25 cellular contexts compared by ENCODE assay signal in the genomic region with DNA sequence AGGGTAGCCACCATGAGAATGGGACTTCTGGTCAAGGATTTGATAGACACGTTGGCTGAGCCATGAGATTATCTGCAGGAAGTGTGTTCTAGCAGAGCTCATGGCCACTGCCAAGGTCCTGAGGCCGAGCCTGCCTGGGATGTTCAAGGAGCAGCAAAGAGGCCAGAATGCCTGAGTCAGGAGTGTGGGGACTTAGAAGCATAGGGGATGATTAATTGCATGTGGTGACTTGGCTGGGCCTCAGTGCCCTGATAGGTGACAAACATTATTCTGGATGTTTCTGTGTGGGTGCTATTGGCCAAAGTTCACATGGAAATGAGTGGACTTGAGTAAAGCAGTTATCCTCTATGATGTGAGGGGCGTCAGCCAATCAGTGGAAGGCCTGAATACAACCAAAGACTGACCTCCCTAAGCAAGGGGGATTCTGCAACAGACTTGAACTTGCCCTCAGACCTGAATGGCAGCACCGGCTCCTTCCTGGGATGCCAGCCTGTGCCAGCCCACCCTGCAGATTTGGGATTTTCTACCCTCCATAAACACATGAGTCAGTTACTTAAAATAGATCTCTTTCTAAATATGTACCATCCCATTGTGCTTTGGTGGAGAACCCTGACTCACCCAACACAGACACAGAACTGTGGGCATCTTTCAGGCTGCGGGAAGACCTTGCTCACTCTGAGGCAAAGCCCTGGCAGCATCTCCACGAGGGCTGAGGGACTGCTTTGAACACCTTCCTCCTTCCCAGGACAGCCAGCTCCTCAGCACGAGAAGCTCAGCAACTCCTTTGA.
DNase-seq lines count a peak whose midpoint lies in the region; ATAC-seq and TF ChIP-seq lines count a peak whose summit lies in the region.
"Had no signal": no experiment of that assay in that cellular context is flagged by ENCODE, and none has a peak within 500 bp of the region (broad histone marks: within the 10 kb centered on the region; RNA-seq: fewer than 3 reads in every experiment).

No MANE protein-coding gene starts in this region.

- POLR2A ChIA-PET in CD8-positive, alpha-beta T cell (lab: Charles Lee) = no interaction called here

- peaks cover 9% of the 10 kb centered on the region for H3K9me3 Mint-ChIP-seq in T-helper 2 cell treated with Interferon-gamma antibody and Interleukin-4, amounts not matched to agents 5 μg/mL and 100 μg/mL, for 36 hours
- H3K9me3 Mint-ChIP-seq in CD8-positive, alpha-beta T cell = no peaks in the 10 kb centered on the region
- H3K9me3 Mint-ChIP-seq: type B pancreatic cell had no signal

- peaks cover 17% of the 10 kb centered on the region for H3K36me3 Mint-ChIP-seq in T-helper 2 cell treated with Interferon-gamma antibody and Interleukin-4, amounts not matched to agents 5 μg/mL and 100 μg/mL, for 36 hours (ENCODE audit: low read depth)
- no peaks in the 10 kb centered on the region for H3K36me3 Mint-ChIP-seq in CD8-positive, alpha-beta T cell
- H3K36me3 Mint-ChIP-seq: type B pancreatic cell had no signal

- no peak for TF ChIP-seq CTCF in CD8-positive, alpha-beta T cell (IDR thresholded peaks at IDR 0.05)
- TF ChIP-seq CTCF in brain microvascular endothelial cell (IDR thresholded peaks at IDR 0.05; ENCODE audit: low read depth, low read length, missing control alignments) = no peak

- no peak overlapping the region for H3K4me3 Mint-ChIP-seq in T-helper 2 cell treated with Interferon-gamma antibody and Interleukin-4, amounts not matched to agents 5 μg/mL and 100 μg/mL, for 36 hours
- no peak overlapping the region for H3K4me3 Mint-ChIP-seq in CD8-positive, alpha-beta T cell
- H3K4me3 Mint-ChIP-seq: type B pancreatic cell had no signal

- H3K9me3 ChIP-seq in CD8-positive, alpha-beta T cell (ENCODE audit: low read length) = no peaks in the 10 kb centered on the region
- H3K9me3 ChIP-seq: body of pancreas, neutrophil, prostate gland had no signal

- DNase-seq in T-helper 2 cell treated with Interferon-gamma antibody and Interleukin-4, amounts not matched to agents 5 μg/mL and 100 μg/mL, for 36 hours (ENCODE audit: low spot score) = no peak
- DNase-seq in T-helper 2 cell (no peak), brain microvascular endothelial cell (peak; percentile 27), kidney tubule cell (ENCODE audit: low spot score) (peak; percentile 23), UCSD-AML1 (lab: John Stamatoyannopoulos, UW; ENCODE audit: unreplicated experiment) (no peak), DMS53 treated with DMSO at 0.1 percent for 48 hours (lab: John Stamatoyannopoulos, UW; ENCODE audit: unreplicated experiment) (no peak)
- no peak for DNase-seq in CD8-positive, alpha-beta T cell
- DNase-seq: activated CD4-positive, CD25-positive, alpha-beta regulatory T cell treated with anti-CD3 and anti-CD28 coated beads, Interleukin-2, amount 50 U/mL, for 72 hours; AML-193; body of pancreas; DMS53; effector CD8-positive, alpha-beta T cell; GDM1; islet precursor cell; KBM-7; MV-4-11; NCI-H1694; NCI-H510A; SIG-M5; stimulated activated CD8-positive, alpha-beta memory T cell treated with anti-CD3 and anti-CD28 coated beads, Interleukin-4, amount 100 ng/mL, for 48 hours had no signal

- H3K27ac Mint-ChIP-seq in T-helper 2 cell treated with Interferon-gamma antibody and Interleukin-4, amounts not matched to agents 5 μg/mL and 100 μg/mL, for 36 hours = peak overlapping the region; percentile 52
- peak overlapping the region; percentile 89 for H3K27ac Mint-ChIP-seq in CD8-positive, alpha-beta T cell
- H3K27ac Mint-ChIP-seq: type B pancreatic cell had no signal

- CTCF ChIA-PET in CD8-positive, alpha-beta T cell (lab: Charles Lee) = no interaction called here

- H3K36me3 ChIP-seq in CD8-positive, alpha-beta T cell (ENCODE audit: insufficient read depth, low read length) = no peaks in the 10 kb centered on the region
- H3K36me3 ChIP-seq in brain microvascular endothelial cell (replicated peaks) = no peaks in the 10 kb centered on the region
- H3K36me3 ChIP-seq: neutrophil, prostate gland had no signal

- H3K4me3 ChIP-seq in CD8-positive, alpha-beta T cell (ENCODE audit: low read depth, low read length) = no peak overlapping the region
- H3K4me3 ChIP-seq in brain microvascular endothelial cell (ENCODE audit: low read depth, low read length) = no peak overlapping the region
- H3K4me3 ChIP-seq: body of pancreas, prostate gland had no signal

- H3K27ac ChIP-seq in CD8-positive, alpha-beta T cell (ENCODE audit: low read depth, low read length) = no peak overlapping the region
- H3K27ac ChIP-seq in brain microvascular endothelial cell = no peak overlapping the region
- H3K27ac ChIP-seq: 22Rv1, body of pancreas, neutrophil, prostate gland had no signal

- peaks cover 67% of the 10 kb centered on the region for H3K4me1 ChIP-seq in CD8-positive, alpha-beta T cell (ENCODE audit: insufficient read depth, low read length)
- H3K4me1 ChIP-seq: body of pancreas, prostate gland had no signal

- H3K4me1 Mint-ChIP-seq in T-helper 2 cell treated with Interferon-gamma antibody and Interleukin-4, amounts not matched to agents 5 μg/mL and 100 μg/mL, for 36 hours (ENCODE audit: low read depth) = peaks cover 57% of the 10 kb centered on the region
- peaks cover 49% of the 10 kb centered on the region for H3K4me1 Mint-ChIP-seq in CD8-positive, alpha-beta T cell (ENCODE audit: low read depth)

- ATAC-seq in CD8-positive, alpha-beta T cell = no peak
- ATAC-seq in HG02642 (IDR thresholded peaks at IDR 0.05; ENCODE audit: poor library complexity, unreplicated experiment) = no peak
- ATAC-seq: body of pancreas had no signal

- H3K27me3 Mint-ChIP-seq in T-helper 2 cell treated with Interferon-gamma antibody and Interleukin-4, amounts not matched to agents 5 μg/mL and 100 μg/mL, for 36 hours (ENCODE audit: low read depth) = peaks cover 7% of the 10 kb centered on the region
- H3K27me3 Mint-ChIP-seq in CD8-positive, alpha-beta T cell (ENCODE audit: low read depth) = no peaks in the 10 kb centered on the region
- H3K27me3 Mint-ChIP-seq: type B pancreatic cell had no signal

- in situ Hi-C loops in brain microvascular endothelial cell (cut with HindIII; ENCODE audit: low pct_ligation_motif_present, low sequenced_read_pairs) = no loop called here

- H3K27me3 ChIP-seq in CD8-positive, alpha-beta T cell (ENCODE audit: insufficient read depth, low read length) = no peaks in the 10 kb centered on the region
- H3K27me3 ChIP-seq in brain microvascular endothelial cell (replicated peaks) = no peaks in the 10 kb centered on the region
- H3K27me3 ChIP-seq: body of pancreas, neutrophil had no signal

- intact Hi-C loops in CD8-positive, alpha-beta T cell (cut with DNase I, micrococcal nuclease) = no loop called here

Comparison
In these comparisons a context has a peak if more than half of its experiments do, and no peak if none do; other contexts are left out.
1. DNase-seq: peak in brain microvascular endothelial cell (single experiment) and kidney tubule cell (single experiment); none in T-helper 2 cell treated with Interferon-gamma antibody and Interleukin-4, amounts not matched to agents 5 μg/mL and 100 μg/mL, for 36 hours (single experiment), T-helper 2 cell (0 of 5), CD8-positive, alpha-beta T cell (0 of 7), UCSD-AML1 (single experiment) and DMS53 treated with DMSO at 0.1 percent for 48 hours (single experiment).